Comparison of ENCODE assay signal across 1 cellular context in the genomic region with DNA sequence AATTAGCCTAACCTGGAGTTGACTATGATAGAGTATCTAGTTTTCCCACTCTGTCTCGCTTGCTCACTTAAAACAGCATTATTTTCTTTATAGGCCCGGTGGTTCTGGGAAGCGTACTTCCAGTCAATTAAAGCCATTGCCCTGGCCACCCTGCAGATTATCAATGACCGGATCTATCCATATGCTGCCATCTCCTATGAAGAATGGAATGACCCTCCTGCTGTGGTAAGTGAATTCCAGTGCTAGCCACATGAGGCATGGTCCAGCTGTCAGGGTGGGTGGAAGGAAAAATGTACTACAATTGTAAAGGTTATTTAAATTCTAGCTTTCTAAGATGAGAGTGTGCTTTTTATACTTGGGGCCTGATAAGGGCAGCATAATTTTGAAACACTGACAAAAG.
TF ChIP-seq lines count a peak whose summit lies in the region.

No MANE protein-coding gene starts in this region.

TF ChIP-seq in H1, 55 proteins besides CTCF, POLR2A, EP300 and RAD21:
- TF ChIP-seq CTBP2 (IDR thresholded peaks at IDR 0.05; ENCODE audit: borderline replicate concordance, insufficient read depth, insufficient read length, low read length): no peak
- TF ChIP-seq POLR2AphosphoS5 (IDR thresholded peaks at IDR 0.05; ENCODE audit: low read depth, low read length): no peak
- no peak for TF ChIP-seq BACH1 (IDR thresholded peaks at IDR 0.05; ENCODE audit: low read length)
- TF ChIP-seq TAF7 (optimal IDR thresholded peaks at IDR 0.05; ENCODE audit: borderline replicate concordance, low read depth, low read length): no peak
- no peak for TF ChIP-seq SIRT6 (IDR thresholded peaks at IDR 0.05; ENCODE audit: low read length)
- no peak for TF ChIP-seq KDM5A (IDR thresholded peaks at IDR 0.05; ENCODE audit: low read length)
- no peak for TF ChIP-seq PHF8 (conservative IDR thresholded peaks at IDR 0.05; ENCODE audit: low read depth, low read length)
- TF ChIP-seq E2F6 (IDR thresholded peaks at IDR 0.05): no peak
- TF ChIP-seq, protein P1, sequence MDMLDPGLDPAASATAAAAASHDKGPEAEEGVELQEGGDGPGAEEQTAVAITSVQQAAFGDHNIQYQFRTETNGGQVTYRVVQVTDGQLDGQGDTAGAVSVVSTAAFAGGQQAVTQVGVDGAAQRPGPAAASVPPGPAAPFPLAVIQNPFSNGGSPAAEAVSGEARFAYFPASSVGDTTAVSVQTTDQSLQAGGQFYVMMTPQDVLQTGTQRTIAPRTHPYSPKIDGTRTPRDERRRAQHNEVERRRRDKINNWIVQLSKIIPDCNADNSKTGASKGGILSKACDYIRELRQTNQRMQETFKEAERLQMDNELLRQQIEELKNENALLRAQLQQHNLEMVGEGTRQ (IDR thresholded peaks at IDR 0.05; ENCODE audit: low read length): no peak
- TF ChIP-seq CHD2 (IDR thresholded peaks at IDR 0.05; ENCODE audit: low read length): no peak
- no peak for TF ChIP-seq KDM4A (IDR thresholded peaks at IDR 0.05; ENCODE audit: low read depth, low read length, severe bottlenecking)
- TF ChIP-seq GTF2F1 (IDR thresholded peaks at IDR 0.05; ENCODE audit: borderline replicate concordance, low read depth, low read length): no peak
- no peak for TF ChIP-seq EGR1 (IDR thresholded peaks at IDR 0.05; ENCODE audit: borderline replicate concordance, low read depth, low read length)
- TF ChIP-seq NRF1 (IDR thresholded peaks at IDR 0.05; ENCODE audit: low read depth, low read length): no peak
- no peak for TF ChIP-seq SUZ12 (IDR thresholded peaks at IDR 0.05; ENCODE audit: low read length)
